10 cellular contexts compared by ENCODE assay signal in genomic region chr4:4866833-4867744, GRCh38. TPM values are rescaled to one million over a fixed set of nuclear protein-coding genes. Genes with fewer than 3 reads are reported as not detected.
DNase-seq lines count a peak whose midpoint lies in the region; ATAC-seq, FAIRE-seq and TF ChIP-seq lines count a peak whose summit lies in the region.
"Had no signal": no experiment of that assay in that cellular context is flagged by ENCODE, and none has a peak within 500 bp of the region (broad histone marks: within the 10 kb centered on the region; RNA-seq: fewer than 3 reads in every experiment).

No MANE protein-coding gene starts in this region.

- no peak overlapping the region; the same call in 1 of the 2 replicates for H3K4me2 ChIP-seq in HepG2 (ENCODE audit: low read depth, low read length)

- POLR2A ChIA-PET in HepG2 (lab: Yijun Ruan, JAX): no interaction called here

- H3K36me3 ChIP-seq in HepG2 (replicated peaks in 1 of 2; ENCODE audit: control insufficient read depth in 1 of 2, insufficient read depth in 2 of 2, low read length in 2 of 2) (peaks cover 4 to 12% of the 10 kb centered on the region in 2 experiments; a peak in 4 of 5 replicates), right lobe of liver (no peaks in the 10 kb centered on the region), brain microvascular endothelial cell (replicated peaks) (peaks cover 5% of the 10 kb centered on the region), mucosa of rectum (ENCODE audit: control insufficient read depth in 2 of 2, insufficient read depth in 2 of 2, low read length in 2 of 2) (no peaks in the 10 kb centered on the region)

- DNase-seq in HepG2 (ENCODE audit: low spot score) (no peak), right lobe of liver (no peak), brain microvascular endothelial cell (no peak), kidney glomerular epithelial cell (lab: John Stamatoyannopoulos, UW) (no peak), HTR-8/SVneo (ENCODE audit: insufficient read length, low spot score) (no peak)
- DNase-seq: activated CD4-positive, alpha-beta T cell treated with anti-CD3 and anti-CD28 coated beads for 48 hours; DMS153 had no signal

- H3K9me3 ChIP-seq in HepG2 (ENCODE audit: low read length): no peaks in the 10 kb centered on the region
- no peaks in the 10 kb centered on the region for H3K9me3 ChIP-seq in right lobe of liver
- H3K9me3 ChIP-seq in mucosa of rectum (ENCODE audit: control insufficient read depth in 2 of 2, low read length in 2 of 2): no peaks in the 10 kb centered on the region

- no peaks in the 10 kb centered on the region for H3K79me2 ChIP-seq in HepG2 (ENCODE audit: insufficient read depth, low read length)

- H4K20me1 ChIP-seq in HepG2 (ENCODE audit: insufficient read depth, low read length): no peaks in the 10 kb centered on the region

- in situ Hi-C loops in HepG2 (cut with HindIII; ENCODE audit: extremely low pct_ligation_motif_present, low pct_unique_long_range_greater_than_20kb): no loop called here
- in situ Hi-C loops in brain microvascular endothelial cell (cut with HindIII; ENCODE audit: low pct_ligation_motif_present, low sequenced_read_pairs): no loop called here

- H3K4me1 ChIP-seq in HepG2 (ENCODE audit: insufficient read depth, low read length): peaks cover 9% of the 10 kb centered on the region; the same call in 1 of the 2 replicates
- peaks cover 0 to 13% (median 0%) of the 10 kb centered on the region in 4 donors for H3K4me1 ChIP-seq in right lobe of liver
- H3K4me1 ChIP-seq in mucosa of rectum (ENCODE audit: control insufficient read depth in 2 of 2, insufficient read depth in 2 of 2, low read length in 2 of 2): peaks cover 0 to 6% of the 10 kb centered on the region in 2 donors

- H3K27ac ChIP-seq in HepG2 (ENCODE audit: extremely low read length, insufficient read depth, low read length) (no peak overlapping the region), right lobe of liver (no peak overlapping the region), brain microvascular endothelial cell (no peak overlapping the region), mucosa of rectum (ENCODE audit: low read depth in 2 of 2, low read length in 2 of 2) (no peak overlapping the region)

- TF ChIP-seq CTCF in HepG2 (CRISPR knock-in tag; IDR thresholded peaks at IDR 0.05) (peak; percentile 28; the same call in 1 of the 2 replicates), right lobe of liver (IDR thresholded peaks at IDR 0.05) (no peak), brain microvascular endothelial cell (IDR thresholded peaks at IDR 0.05; ENCODE audit: low read depth, low read length, missing control alignments) (peak; percentile 13)

- BruUV-seq in HepG2 (replicated peaks; lab: Mats Ljungman, UMichigan): no TSS peak

- no peak overlapping the region for H2AFZ ChIP-seq in HepG2 (ENCODE audit: low read length)

- H3K27me3 ChIP-seq in HepG2 (ENCODE audit: control insufficient read depth in 1 of 2, insufficient read depth in 2 of 2, low read length in 2 of 2): peaks cover 0 to 37% of the 10 kb centered on the region in 2 experiments
- peaks cover 4 to 69% of the 10 kb centered on the region in 2 donors for H3K27me3 ChIP-seq in right lobe of liver
- peaks cover 65% of the 10 kb centered on the region for H3K27me3 ChIP-seq in brain microvascular endothelial cell (replicated peaks)
- peaks cover 75 to 82% of the 10 kb centered on the region in 2 donors for H3K27me3 ChIP-seq in mucosa of rectum (ENCODE audit: control insufficient read depth in 2 of 2, insufficient read depth in 2 of 2, low read length in 2 of 2)

- no peak for TF ChIP-seq RAD21 in HepG2 (CRISPR knock-in tag; IDR thresholded peaks at IDR 0.05)

- H3K9ac ChIP-seq in HepG2 (ENCODE audit: insufficient read depth, low read depth, low read length) (no peak overlapping the region), mucosa of rectum (ENCODE audit: low read depth in 1 of 2, low read length in 2 of 2) (no peak overlapping the region)

- intact Hi-C loops in HepG2 (cut with micrococcal nuclease; ENCODE audit: unreplicated experiment) (loop anchor here (10.0 kb wide), 1 partner anchor 322 kb away; the partner anchor contains the start of gene STX18), right lobe of liver (cut with DNase I) (no loop called here)

- CTCF ChIA-PET in HepG2 (lab: Yijun Ruan, JAX; ENCODE audit: low intra/inter-chr PET ratio, low total read pairs): no interaction called here

- 77% methylated on average over 41 of the region's 69 CpGs for WGBS in HepG2 (ENCODE audit: low lambda C conversion rate)
- WGBS in right lobe of liver (ENCODE audit: insufficient coverage, low coverage, low lambda C conversion rate, missing lambda C conversion rate): 4% methylated on average over 12 of the region's 69 CpGs

- no peak overlapping the region for H3K4me3 ChIP-seq in HepG2 (replicated peaks in 1 of 3; ENCODE audit: insufficient read depth in 1 of 3, low read depth in 2 of 3, low read length in 3 of 3)
- no peak overlapping the region for H3K4me3 ChIP-seq in right lobe of liver
- H3K4me3 ChIP-seq in brain microvascular endothelial cell (ENCODE audit: low read depth, low read length): no peak overlapping the region
- peak overlapping the region; percentile 0 to 20 for H3K4me3 ChIP-seq in mucosa of rectum (ENCODE audit: low read length in 2 of 2)

- peak; percentile 22 for ATAC-seq in HepG2
- no peak for ATAC-seq in right lobe of liver
- ATAC-seq in GM18873 (IDR thresholded peaks at IDR 0.05; ENCODE audit: low FRiP score, unreplicated experiment): no peak
- no peak for ATAC-seq in GM18505 (IDR thresholded peaks at IDR 0.05; ENCODE audit: unreplicated experiment)

- TF ChIP-seq POLR2A in HepG2 (IDR thresholded peaks at IDR 0.05; ENCODE audit: insufficient read depth in 1 of 2, low read depth in 2 of 2, low read length in 2 of 2) (no peak), right lobe of liver (IDR thresholded peaks at IDR 0.05) (no peak), GM18505 (IDR thresholded peaks at IDR 0.05; ENCODE audit: borderline replicate concordance, extremely low read depth, insufficient read depth, insufficient read length) (no peak)

- TF ChIP-seq EP300 in HepG2 (IDR thresholded peaks at IDR 0.05; ENCODE audit: low read depth in 2 of 2, low read length in 2 of 2): no peak
- TF ChIP-seq EP300 in HepG2 (CRISPR knock-in tag; IDR thresholded peaks at IDR 0.05; ENCODE audit: borderline replicate concordance): no peak

- no peak for FAIRE-seq in HepG2 (lab: Jason Lieb, UNC)
- no peak for FAIRE-seq in HTR-8/SVneo (lab: Jason Lieb, UNC)

TF ChIP-seq in HepG2, 621 proteins besides CTCF, POLR2A, EP300 and RAD21 (continues in another document):
- TF ChIP-seq KLF6 (CRISPR knock-in tag; IDR thresholded peaks at IDR 0.05) (no peak), CC2D1A (CRISPR knock-in tag; IDR thresholded peaks at IDR 0.05) (no peak), ESRRA (CRISPR knock-in tag; IDR thresholded peaks at IDR 0.05; ENCODE audit: low read depth) (no peak), SP140L (CRISPR knock-in tag; IDR thresholded peaks at IDR 0.05; ENCODE audit: borderline replicate concordance) (no peak), CHCHD3 (CRISPR knock-in tag; IDR thresholded peaks at IDR 0.05) (no peak), SP2 (CRISPR knock-in tag; IDR thresholded peaks at IDR 0.05) (no peak), HDAC6 (IDR thresholded peaks at IDR 0.05; ENCODE audit: low read depth, low read length) (no peak), KLF11 (CRISPR knock-in tag; IDR thresholded peaks at IDR 0.05) (no peak), ZNF337 (CRISPR knock-in tag; IDR thresholded peaks at IDR 0.05; ENCODE audit: borderline replicate concordance, low read depth) (no peak), ATF1 (CRISPR knock-in tag; IDR thresholded peaks at IDR 0.05) (no peak)
- TF ChIP-seq, protein P1, sequence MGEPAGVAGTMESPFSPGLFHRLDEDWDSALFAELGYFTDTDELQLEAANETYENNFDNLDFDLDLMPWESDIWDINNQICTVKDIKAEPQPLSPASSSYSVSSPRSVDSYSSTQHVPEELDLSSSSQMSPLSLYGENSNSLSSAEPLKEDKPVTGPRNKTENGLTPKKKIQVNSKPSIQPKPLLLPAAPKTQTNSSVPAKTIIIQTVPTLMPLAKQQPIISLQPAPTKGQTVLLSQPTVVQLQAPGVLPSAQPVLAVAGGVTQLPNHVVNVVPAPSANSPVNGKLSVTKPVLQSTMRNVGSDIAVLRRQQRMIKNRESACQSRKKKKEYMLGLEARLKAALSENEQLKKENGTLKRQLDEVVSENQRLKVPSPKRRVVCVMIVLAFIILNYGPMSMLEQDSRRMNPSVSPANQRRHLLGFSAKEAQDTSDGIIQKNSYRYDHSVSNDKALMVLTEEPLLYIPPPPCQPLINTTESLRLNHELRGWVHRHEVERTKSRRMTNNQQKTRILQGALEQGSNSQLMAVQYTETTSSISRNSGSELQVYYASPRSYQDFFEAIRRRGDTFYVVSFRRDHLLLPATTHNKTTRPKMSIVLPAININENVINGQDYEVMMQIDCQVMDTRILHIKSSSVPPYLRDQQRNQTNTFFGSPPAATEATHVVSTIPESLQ (CRISPR knock-in tag; conservative IDR thresholded peaks at IDR 0.05): no peak

RNA-seq across cellular contexts. Expression of gene MSX1, which starts 7.6 kb away (rescaled TPM):
- total RNA-seq in HepG2 (2016; rRNA removed; fragmentation: Illumina TruSeq; extraction: Trizol) (13.8 and 14.9 TPM in 2 replicates), right lobe of liver (under 1 TPM; 0.15 to 0.62 (median 0.31) TPM)
- total RNA-seq in HepG2 (2016; cell fraction: cytosol; rRNA removed; fragmentation: Illumina TruSeq; extraction: Trizol; ENCODE audit: low read depth): 6.3 and 10.9 TPM in 2 replicates
- total RNA-seq in HepG2 (2016; cell fraction: insoluble cytoplasmic fraction; rRNA removed; fragmentation: Illumina TruSeq; extraction: Trizol): 14.0 and 15.0 TPM in 2 replicates
- 19.1 and 23.9 TPM in 2 replicates for total RNA-seq in HepG2 (2016; cell fraction: membrane; rRNA removed; fragmentation: Illumina TruSeq; extraction: Trizol)
- 5.4 and 9.8 TPM in 2 replicates for total RNA-seq in HepG2 (2016; cell fraction: nucleus; rRNA removed; fragmentation: Illumina TruSeq; extraction: Trizol)
- 12.1 and 15.2 TPM in 2 replicates for polyA plus RNA-seq in HepG2 (2011; rRNA removed)
- polyA plus RNA-seq in HepG2 (2011; cell fraction: cytosol; rRNA removed): 8.4 and 14.6 TPM in 2 replicates
- 17.5 and 22.0 TPM in 2 replicates for polyA plus RNA-seq in HepG2 (2011; cell fraction: nucleus; rRNA removed)
- polyA plus RNA-seq in HepG2 (2012): 8.0 and 8.9 TPM in 2 replicates
- 8.3 and 12.3 TPM in 2 replicates for polyA plus RNA-seq in HepG2 (2016; cell fraction: cytosol; fragmentation: Illumina TruSeq; extraction: Trizol; ENCODE audit: low read depth)
- polyA plus RNA-seq in HepG2 (2016; cell fraction: insoluble cytoplasmic fraction; fragmentation: Illumina TruSeq; extraction: Trizol; ENCODE audit: low read depth): 16.8 and 17.9 TPM in 2 replicates
- 19.5 and 22.1 TPM in 2 replicates for polyA plus RNA-seq in HepG2 (2016; cell fraction: membrane; fragmentation: Illumina TruSeq; extraction: Trizol; ENCODE audit: low read depth)
- 13.8 and 15.1 TPM in 2 replicates for polyA plus RNA-seq in HepG2 (2016; cell fraction: nucleus; fragmentation: Illumina TruSeq; extraction: Trizol; ENCODE audit: insufficient read depth, low read depth)
- polyA minus RNA-seq in HepG2 (2011; rRNA and poly(A)+ RNA removed; ENCODE audit: low replicate concordance): 0.58 and 6.7 TPM in 2 replicates
- polyA minus RNA-seq in HepG2 (2011; cell fraction: cytosol; rRNA and poly(A)+ RNA removed): 3.3 and 5.9 TPM in 2 replicates
- 3.1 and 4.0 TPM in 2 replicates for polyA minus RNA-seq in HepG2 (2011; cell fraction: nucleus; rRNA and poly(A)+ RNA removed)

Comparison
In these comparisons a context has a peak if more than half of its experiments do, and no peak if none do; other contexts are left out.
1. CTCF ChIP-seq: peak in HepG2 (single experiment) and brain microvascular endothelial cell (single experiment); none in right lobe of liver (0 of 4).
2. H3K4me3 ChIP-seq: peak in mucosa of rectum (2 of 2); none in HepG2 (0 of 3), right lobe of liver (0 of 3) and brain microvascular endothelial cell (single experiment).